In genomic region chr11:12673924-12674570, GRCh38 we compare ENCODE assay signal across 1 cellular context.
TF ChIP-seq lines count a peak whose summit lies in the region.

Gene TEAD1 (plus strand): TSS chr11:12674421.

TF ChIP-seq in HepG2, 621 proteins besides CTCF, POLR2A, EP300 and RAD21 (continued from another document and continues in another):
- TF ChIP-seq POGK (CRISPR knock-in tag; conservative IDR thresholded peaks at IDR 0.05), result no peak
- no peak for TF ChIP-seq NFYB (CRISPR knock-in tag; IDR thresholded peaks at IDR 0.05)
- no peak for TF ChIP-seq ZNF510 (CRISPR knock-in tag; IDR thresholded peaks at IDR 0.05; ENCODE audit: low read depth)
- no peak for TF ChIP-seq TSC22D2 (CRISPR knock-in tag; IDR thresholded peaks at IDR 0.05; ENCODE audit: borderline replicate concordance)
- no peak for TF ChIP-seq NR2F1 (CRISPR knock-in tag; IDR thresholded peaks at IDR 0.05)
- peak; percentile 71; the same call in 1 of the 2 replicates for TF ChIP-seq ZSCAN31 (CRISPR knock-in tag; IDR thresholded peaks at IDR 0.05; ENCODE audit: low read depth)
- TF ChIP-seq ETV5 (CRISPR knock-in tag; IDR thresholded peaks at IDR 0.05; ENCODE audit: borderline replicate concordance), result peak; percentile 10; the same call in 1 of the 2 replicates
- TF ChIP-seq ZNF264 (CRISPR knock-in tag; IDR thresholded peaks at IDR 0.05), result no peak
- TF ChIP-seq CREM (IDR thresholded peaks at IDR 0.05), result peak; percentile 26; the same call in 1 of the 2 replicates
- no peak for TF ChIP-seq CREM (CRISPR knock-in tag; IDR thresholded peaks at IDR 0.05)
- no peak for TF ChIP-seq ZNF121 (CRISPR knock-in tag; IDR thresholded peaks at IDR 0.05)
- no peak for TF ChIP-seq TCF7L2 (IDR thresholded peaks at IDR 0.05; ENCODE audit: low read depth, low read length)
- no peak for TF ChIP-seq ZNF224 (CRISPR knock-in tag; IDR thresholded peaks at IDR 0.05)
- TF ChIP-seq MTA3 (CRISPR knock-in tag; IDR thresholded peaks at IDR 0.05), result no peak
- no peak for TF ChIP-seq NR2F6 (IDR thresholded peaks at IDR 0.05)
- TF ChIP-seq NR2F6 (CRISPR knock-in tag; IDR thresholded peaks at IDR 0.05), result peak; percentile 16; the same call in 1 of the 2 replicates
- TF ChIP-seq CREB1 (IDR thresholded peaks at IDR 0.05), result peak; percentile 100
- TF ChIP-seq CREB1 (CRISPR knock-in tag; IDR thresholded peaks at IDR 0.05), result peak; percentile 65; the same call in 1 of the 2 replicates
- TF ChIP-seq MAFG (CRISPR knock-in tag; IDR thresholded peaks at IDR 0.05), result no peak
- peak; percentile 97 for TF ChIP-seq ZBTB21 (CRISPR knock-in tag; IDR thresholded peaks at IDR 0.05)
- TF ChIP-seq HDAC6 (IDR thresholded peaks at IDR 0.05; ENCODE audit: low read depth, low read length), result no peak
- TF ChIP-seq THYN1 (CRISPR knock-in tag; IDR thresholded peaks at IDR 0.05; ENCODE audit: borderline replicate concordance, low read depth), result no peak
- TF ChIP-seq ZBTB7A (CRISPR knock-in tag; IDR thresholded peaks at IDR 0.05), result no peak
- no peak for TF ChIP-seq RBM22 (optimal IDR thresholded peaks at IDR 0.05; ENCODE audit: low read length)
- TF ChIP-seq ZMAT5 (CRISPR knock-in tag; IDR thresholded peaks at IDR 0.05; ENCODE audit: borderline replicate concordance, low read depth), result no peak
- TF ChIP-seq MAX (IDR thresholded peaks at IDR 0.05), result peak; percentile 69
- TF ChIP-seq SKI (IDR thresholded peaks at IDR 0.05; ENCODE audit: partially characterized antibody), result peak; percentile 81
- TF ChIP-seq CEBPG (CRISPR knock-in tag; IDR thresholded peaks at IDR 0.05), result no peak
- no peak for TF ChIP-seq ZBTB40 (IDR thresholded peaks at IDR 0.05)
- TF ChIP-seq ZBTB40 (CRISPR knock-in tag; IDR thresholded peaks at IDR 0.05), result peak; percentile 66; the same call in 1 of the 2 replicates
- peak; percentile 47 for TF ChIP-seq ZFX (CRISPR knock-in tag; IDR thresholded peaks at IDR 0.05; ENCODE audit: low read depth)
- no peak for TF ChIP-seq GPBP1L1 (CRISPR knock-in tag; IDR thresholded peaks at IDR 0.05)
- TF ChIP-seq CSRNP1 (CRISPR knock-in tag; IDR thresholded peaks at IDR 0.05), result no peak
- no peak for TF ChIP-seq FLYWCH1 (CRISPR knock-in tag; IDR thresholded peaks at IDR 0.05)
- 0 out of 2 replicates have a peak, but pooled peaks have one; percentile 34 for TF ChIP-seq AHDC1 (CRISPR knock-in tag; IDR thresholded peaks at IDR 0.05; ENCODE audit: borderline replicate concordance)
- no peak for TF ChIP-seq ZNF629 (CRISPR knock-in tag; conservative IDR thresholded peaks at IDR 0.05)
- no peak; the same call in 1 of the 2 replicates for TF ChIP-seq MEIS2 (CRISPR knock-in tag; IDR thresholded peaks at IDR 0.05)
- peak; percentile 76 for TF ChIP-seq BORCS8-MEF2B (CRISPR knock-in tag; IDR thresholded peaks at IDR 0.05)
- 0 out of 2 replicates have a peak, but pooled peaks have one; percentile 22 for TF ChIP-seq ZNF430 (CRISPR knock-in tag; IDR thresholded peaks at IDR 0.05)
- no peak for TF ChIP-seq ZSCAN20 (CRISPR knock-in tag; IDR thresholded peaks at IDR 0.05; ENCODE audit: borderline replicate concordance)
- TF ChIP-seq ZBTB7B (CRISPR knock-in tag; IDR thresholded peaks at IDR 0.05), result no peak
- 0 out of 2 replicates have a peak, but pooled peaks have one; percentile 7 for TF ChIP-seq KDM5A (IDR thresholded peaks at IDR 0.05; ENCODE audit: borderline replicate concordance, low read length)
- TF ChIP-seq HNRNPLL (IDR thresholded peaks at IDR 0.05; ENCODE audit: low read depth, low read length, poor library complexity, severe bottlenecking), result peak; percentile 57
